Comparison of ENCODE assay signal across 37 cellular contexts in the genomic region with DNA sequence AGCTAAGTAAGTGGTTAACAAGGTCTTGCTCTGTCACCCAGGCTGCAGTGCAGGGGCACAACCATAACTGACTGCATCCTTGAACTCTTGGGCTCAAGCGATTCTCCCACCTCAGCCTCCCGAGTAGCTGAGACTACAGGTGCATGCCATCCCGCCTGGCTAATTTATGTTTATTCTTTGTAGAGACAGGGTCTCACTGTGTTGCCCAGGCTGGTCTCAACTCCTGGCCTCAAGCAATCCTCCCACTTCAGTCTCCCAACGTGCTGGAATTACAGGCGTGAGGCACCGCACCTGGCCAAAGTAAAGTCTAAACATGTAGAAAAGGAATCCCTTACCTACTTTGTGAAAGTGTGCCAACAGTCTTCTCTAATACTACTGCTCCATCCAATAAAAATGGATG.
"Had no signal": no experiment of that assay in that cellular context is flagged by ENCODE, and none has a peak within 500 bp of the region (broad histone marks: within the 10 kb centered on the region; RNA-seq: fewer than 3 reads in every experiment).

No MANE protein-coding gene starts in this region.

- DNase-seq: activated CD4-positive, alpha-beta memory T cell treated with anti-CD3 and anti-CD28 coated beads, Interleukin-2, amount 10 ng/mL, durations not matched to agents 7 days and 5 days; activated CD4-positive, alpha-beta T cell treated with anti-CD3 and anti-CD28 coated beads for 1 hour; activated CD4-positive, alpha-beta T cell treated with anti-CD3 and anti-CD28 coated beads for 36 hours; activated CD4-positive, alpha-beta T cell treated with anti-CD3 and anti-CD28 coated beads for 48 hours; activated CD4-positive, alpha-beta T cell treated with anti-CD3 and anti-CD28 coated beads, Interleukin-2, amount 10 ng/mL, durations not matched to agents 7 days and 5 days; activated CD4-positive, alpha-beta T cell treated with anti-CD3 and anti-CD28 coated beads, Interleukin-2, amount 50 U/mL, for 48 hours; activated CD4-positive, CD25-positive, alpha-beta regulatory T cell; activated CD8-positive, alpha-beta memory T cell treated with anti-CD3 and anti-CD28 coated beads for 24 hours; activated CD8-positive, alpha-beta memory T cell treated with anti-CD3 and anti-CD28 coated beads, Interleukin-2, amount 10 ng/mL, durations not matched to agents 7 days and 5 days; activated CD8-positive, alpha-beta memory T cell treated with anti-CD3 and anti-CD28 coated beads, Interleukin-2, amount 50 U/mL, for 48 hours; activated CD8-positive, alpha-beta T cell treated with anti-CD3 and anti-CD28 coated beads, Interleukin-2, amount 10 ng/mL, durations not matched to agents 7 days and 5 days; activated effector memory CD4-positive, alpha-beta T cell treated with Interleukin-2 at 50 U/mL for 16 hours; activated gamma-delta T cell; activated naive CD4-positive, alpha-beta T cell treated with anti-CD3 and anti-CD28 coated beads, Interleukin-2, amount 10 ng/mL, durations not matched to agents 7 days and 5 days; activated naive CD4-positive, alpha-beta T cell treated with Interleukin-2 at 50 U/mL for 16 hours; activated naive CD8-positive, alpha-beta T cell treated with anti-CD3 and anti-CD28 coated beads, Interleukin-2, amount 10 ng/mL, durations not matched to agents 7 days and 5 days; activated naive CD8-positive, alpha-beta T cell treated with anti-CD3 and anti-CD28 coated beads, Interleukin-2, amount 50 U/mL, for 24 hours; activated T-cell treated with anti-CD3 and anti-CD28 coated beads, Interleukin-2, amount 50 U/mL, for 24 hours; activated T-cell treated with anti-CD3 and anti-CD28 coated beads, Interleukin-2, amount 50 U/mL, for 48 hours; amygdala; anterior cingulate cortex; caudate nucleus; cerebellar nuclear complex; T-helper 1 cell; T-helper 2 cell; T-helper 9 cell had no signal

- H3K36me3 ChIP-seq: ascending aorta, cardiac muscle cell had no signal

- ATAC-seq: activated CD4-positive, alpha-beta T cell treated with anti-CD3 and anti-CD28 coated beads for 36 hours; activated CD4-positive, CD25-positive, alpha-beta regulatory T cell treated with anti-CD3 and anti-CD28 coated beads, Interleukin-2, amount 50 U/mL, for 24 hours; activated CD8-positive, alpha-beta memory T cell treated with anti-CD3 and anti-CD28 coated beads, Interleukin-2, amount 10 ng/mL, durations not matched to agents 7 days and 5 days; activated CD8-positive, alpha-beta T cell treated with anti-CD3 and anti-CD28 coated beads, Interleukin-2, amount 10 ng/mL, durations not matched to agents 7 days and 5 days; activated naive CD8-positive, alpha-beta T cell treated with anti-CD3 and anti-CD28 coated beads, Interleukin-2, amount 50 U/mL, for 24 hours had no signal

- H3K4me3 ChIP-seq: ascending aorta, cardiac muscle cell had no signal

- H3K4me3 Mint-ChIP-seq: activated CD4-positive, alpha-beta memory T cell treated with anti-CD3 and anti-CD28 coated beads, Interleukin-2, amount 10 ng/mL, durations not matched to agents 7 days and 5 days; activated CD4-positive, alpha-beta T cell treated with anti-CD3 and anti-CD28 coated beads for 36 hours; activated CD4-positive, alpha-beta T cell treated with anti-CD3 and anti-CD28 coated beads, Interleukin-2, amount 10 ng/mL, durations not matched to agents 7 days and 5 days; activated CD8-positive, alpha-beta memory T cell treated with anti-CD3 and anti-CD28 coated beads, Interleukin-2, amount 10 ng/mL, durations not matched to agents 7 days and 5 days; activated CD8-positive, alpha-beta T cell treated with anti-CD3 and anti-CD28 coated beads, Interleukin-2, amount 10 ng/mL, durations not matched to agents 7 days and 5 days; activated naive CD4-positive, alpha-beta T cell treated with anti-CD3 and anti-CD28 coated beads, Interleukin-2, amount 10 ng/mL, durations not matched to agents 7 days and 5 days; activated naive CD4-positive, alpha-beta T cell treated with anti-CD3 and anti-CD28 coated beads, Interleukin-2, amount 50 U/mL, for 24 hours; activated naive CD8-positive, alpha-beta T cell; activated naive CD8-positive, alpha-beta T cell treated with anti-CD3 and anti-CD28 coated beads, Interleukin-2, amount 10 ng/mL, durations not matched to agents 7 days and 5 days; activated naive CD8-positive, alpha-beta T cell treated with anti-CD3 and anti-CD28 coated beads, Interleukin-2, amount 50 U/mL, for 24 hours; activated T-cell treated with anti-CD3 and anti-CD28 coated beads, Interleukin-2, amount 50 U/mL, for 24 hours; brain; central memory CD8-positive, alpha-beta T cell; T-helper 1 cell treated with Interleukin-12 subunit alpha and Interleukin-12 subunit beta and Interleukin-4 antibody, amounts not matched to agents 30 μg/mL and 1 μg/mL, for 36 hours; T-helper 2 cell treated with Interferon-gamma antibody and Interleukin-4, amounts not matched to agents 5 μg/mL and 100 μg/mL, for 36 hours had no signal

- H3K9me3 ChIP-seq: ascending aorta had no signal

- H3K36me3 Mint-ChIP-seq: activated CD8-positive, alpha-beta memory T cell treated with anti-CD3 and anti-CD28 coated beads, Interleukin-2, amount 10 ng/mL, durations not matched to agents 7 days and 5 days; activated naive CD4-positive, alpha-beta T cell treated with anti-CD3 and anti-CD28 coated beads, Interleukin-2, amount 10 ng/mL, durations not matched to agents 7 days and 5 days; activated naive CD4-positive, alpha-beta T cell treated with anti-CD3 and anti-CD28 coated beads, Interleukin-2, amount 50 U/mL, for 24 hours; activated naive CD8-positive, alpha-beta T cell; activated naive CD8-positive, alpha-beta T cell treated with anti-CD3 and anti-CD28 coated beads, Interleukin-2, amount 10 ng/mL, durations not matched to agents 7 days and 5 days had no signal

- H3K27ac Mint-ChIP-seq: activated CD4-positive, alpha-beta memory T cell treated with anti-CD3 and anti-CD28 coated beads, Interleukin-2, amount 10 ng/mL, durations not matched to agents 7 days and 5 days; activated CD4-positive, alpha-beta T cell treated with anti-CD3 and anti-CD28 coated beads for 36 hours; activated CD4-positive, alpha-beta T cell treated with anti-CD3 and anti-CD28 coated beads, Interleukin-2, amount 10 ng/mL, durations not matched to agents 7 days and 5 days; activated CD8-positive, alpha-beta memory T cell treated with anti-CD3 and anti-CD28 coated beads, Interleukin-2, amount 10 ng/mL, durations not matched to agents 7 days and 5 days; activated CD8-positive, alpha-beta T cell treated with anti-CD3 and anti-CD28 coated beads, Interleukin-2, amount 10 ng/mL, durations not matched to agents 7 days and 5 days; activated naive CD4-positive, alpha-beta T cell treated with anti-CD3 and anti-CD28 coated beads, Interleukin-2, amount 10 ng/mL, durations not matched to agents 7 days and 5 days; activated naive CD4-positive, alpha-beta T cell treated with anti-CD3 and anti-CD28 coated beads, Interleukin-2, amount 50 U/mL, for 24 hours; activated naive CD8-positive, alpha-beta T cell; activated naive CD8-positive, alpha-beta T cell treated with anti-CD3 and anti-CD28 coated beads, Interleukin-2, amount 10 ng/mL, durations not matched to agents 7 days and 5 days; activated naive CD8-positive, alpha-beta T cell treated with anti-CD3 and anti-CD28 coated beads, Interleukin-2, amount 50 U/mL, for 24 hours; activated T-cell treated with anti-CD3 and anti-CD28 coated beads, Interleukin-2, amount 50 U/mL, for 24 hours; activated T-helper 2 cell treated with anti-CD3 and anti-CD28 coated beads, Interferon-gamma antibody, Interleukin-2, Interleukin-4, amounts not matched to agents 10 μg/mL and 5 μg/mL and 100 μg/mL, durations not matched to agents 14 hours and 24 hours and 36 hours; brain; T-helper 1 cell treated with Interleukin-12 subunit alpha and Interleukin-12 subunit beta and Interleukin-4 antibody, amounts not matched to agents 30 μg/mL and 1 μg/mL, for 36 hours; T-helper 2 cell treated with Interferon-gamma antibody and Interleukin-4, amounts not matched to agents 5 μg/mL and 100 μg/mL, for 36 hours had no signal

- H3K4me1 Mint-ChIP-seq: activated CD4-positive, alpha-beta memory T cell treated with anti-CD3 and anti-CD28 coated beads, Interleukin-2, amount 10 ng/mL, durations not matched to agents 7 days and 5 days; activated CD4-positive, alpha-beta T cell treated with anti-CD3 and anti-CD28 coated beads for 36 hours; activated CD4-positive, alpha-beta T cell treated with anti-CD3 and anti-CD28 coated beads, Interleukin-2, amount 10 ng/mL, durations not matched to agents 7 days and 5 days; activated CD8-positive, alpha-beta memory T cell treated with anti-CD3 and anti-CD28 coated beads, Interleukin-2, amount 10 ng/mL, durations not matched to agents 7 days and 5 days; activated naive CD4-positive, alpha-beta T cell treated with anti-CD3 and anti-CD28 coated beads, Interleukin-2, amount 10 ng/mL, durations not matched to agents 7 days and 5 days; activated naive CD4-positive, alpha-beta T cell treated with anti-CD3 and anti-CD28 coated beads, Interleukin-2, amount 50 U/mL, for 24 hours; activated naive CD8-positive, alpha-beta T cell treated with anti-CD3 and anti-CD28 coated beads, Interleukin-2, amount 10 ng/mL, durations not matched to agents 7 days and 5 days; activated naive CD8-positive, alpha-beta T cell treated with anti-CD3 and anti-CD28 coated beads, Interleukin-2, amount 50 U/mL, for 24 hours; central memory CD8-positive, alpha-beta T cell had no signal

- H3K27ac ChIP-seq: ascending aorta, cardiac muscle cell, VCaP had no signal

- H3K27me3 Mint-ChIP-seq: activated CD8-positive, alpha-beta memory T cell treated with anti-CD3 and anti-CD28 coated beads, Interleukin-2, amount 10 ng/mL, durations not matched to agents 7 days and 5 days; activated naive CD8-positive, alpha-beta T cell; activated naive CD8-positive, alpha-beta T cell treated with anti-CD3 and anti-CD28 coated beads, Interleukin-2, amount 50 U/mL, for 24 hours had no signal

- H3K9me3 Mint-ChIP-seq: activated CD4-positive, alpha-beta memory T cell treated with anti-CD3 and anti-CD28 coated beads, Interleukin-2, amount 10 ng/mL, durations not matched to agents 7 days and 5 days; activated CD4-positive, alpha-beta T cell treated with anti-CD3 and anti-CD28 coated beads, Interleukin-2, amount 10 ng/mL, durations not matched to agents 7 days and 5 days; activated naive CD4-positive, alpha-beta T cell treated with anti-CD3 and anti-CD28 coated beads, Interleukin-2, amount 10 ng/mL, durations not matched to agents 7 days and 5 days; activated naive CD4-positive, alpha-beta T cell treated with anti-CD3 and anti-CD28 coated beads, Interleukin-2, amount 50 U/mL, for 24 hours; activated naive CD8-positive, alpha-beta T cell treated with anti-CD3 and anti-CD28 coated beads, Interleukin-2, amount 10 ng/mL, durations not matched to agents 7 days and 5 days; activated naive CD8-positive, alpha-beta T cell treated with anti-CD3 and anti-CD28 coated beads, Interleukin-2, amount 50 U/mL, for 24 hours; activated T-cell treated with anti-CD3 and anti-CD28 coated beads, Interleukin-2, amount 50 U/mL, for 24 hours; activated T-helper 2 cell treated with anti-CD3 and anti-CD28 coated beads, Interferon-gamma antibody, Interleukin-2, Interleukin-4, amounts not matched to agents 10 μg/mL and 5 μg/mL and 100 μg/mL, durations not matched to agents 14 hours and 24 hours and 36 hours; central memory CD8-positive, alpha-beta T cell; T-helper 1 cell treated with Interleukin-12 subunit alpha and Interleukin-12 subunit beta and Interleukin-4 antibody, amounts not matched to agents 30 μg/mL and 1 μg/mL, for 36 hours; T-helper 2 cell treated with Interferon-gamma antibody and Interleukin-4, amounts not matched to agents 5 μg/mL and 100 μg/mL, for 36 hours had no signal

- H3K4me1 ChIP-seq: ascending aorta had no signal
